ENCODE assay signal across 19 cellular contexts in the genomic region with DNA sequence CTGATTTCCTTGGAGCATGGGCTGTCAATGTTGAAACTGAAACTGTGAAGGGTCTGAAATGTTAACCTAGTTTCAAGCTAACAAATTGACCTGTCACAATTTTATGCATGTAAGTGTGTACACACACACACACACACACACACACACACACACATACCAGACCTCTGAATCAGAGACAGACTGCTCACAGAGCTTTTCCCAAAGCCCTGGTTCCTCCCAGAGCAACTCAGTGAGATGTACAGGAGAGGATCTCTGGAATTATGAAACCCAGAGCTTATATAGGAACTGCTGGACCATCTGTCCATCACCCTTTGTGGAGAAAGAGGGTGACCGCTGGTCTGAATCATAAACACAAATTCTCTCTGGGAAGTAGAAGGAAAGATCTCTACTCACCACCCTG.
DNase-seq lines count a peak whose midpoint lies in the region; ATAC-seq and TF ChIP-seq lines count a peak whose summit lies in the region.
"Had no signal": no experiment of that assay in that cellular context is flagged by ENCODE, and none has a peak within 500 bp of the region (broad histone marks: within the 10 kb centered on the region; RNA-seq: fewer than 3 reads in every experiment).

No MANE protein-coding gene starts in this region.

- no peak for TF ChIP-seq POLR2A in testis (IDR thresholded peaks at IDR 0.05)

- intact Hi-C loops in testis (cut with DNase I; ENCODE audit: low total_unique reads), result no loop called here

- no peaks in the 10 kb centered on the region for H3K9me3 ChIP-seq in testis
- H3K9me3 ChIP-seq: HAP-1 had no signal

- H3K36me3 ChIP-seq in testis (ENCODE audit: low read depth, missing control alignments), result no peaks in the 10 kb centered on the region
- H3K36me3 ChIP-seq: HAP-1 had no signal

- no peak for ATAC-seq in GM18511 (IDR thresholded peaks at IDR 0.05; ENCODE audit: unreplicated experiment)

- TF ChIP-seq CTCF in AG10803 (conservative IDR thresholded peaks at IDR 0.05; ENCODE audit: low read length) (no peak), epithelial cell of esophagus (IDR thresholded peaks at IDR 0.05; ENCODE audit: insufficient read depth, low read depth, low read length, missing control alignments) (no peak), testis (IDR thresholded peaks at IDR 0.05) (no peak)

- no peaks in the 10 kb centered on the region for H3K4me1 ChIP-seq in testis
- H3K4me1 ChIP-seq: HAP-1 had no signal

- H3K27ac ChIP-seq in testis, result no peak overlapping the region
- H3K27ac ChIP-seq: C4-2B, HL-60 had no signal

- H3K27me3 ChIP-seq in testis, result no peaks in the 10 kb centered on the region

- DNase-seq in AG10803 (ENCODE audit: low read depth), result peak; percentile 55
- peak; percentile 67 for DNase-seq in LHCN-M2 (ENCODE audit: low read depth)
- DNase-seq in epithelial cell of esophagus (ENCODE audit: low read depth), result peak; percentile 43
- peak; percentile 52 for DNase-seq in islet precursor cell
- DNase-seq in activated CD8-positive, alpha-beta memory T cell treated with anti-CD3 and anti-CD28 coated beads for 24 hours, result no peak
- no peak for DNase-seq in NCI-H1092 treated with DMSO at 0.1 percent for 48 hours (lab: John Stamatoyannopoulos, UW)
- no peak for DNase-seq in testis
- DNase-seq: activated CD4-positive, alpha-beta T cell treated with anti-CD3 and anti-CD28 coated beads, Interleukin-2, amount 50 U/mL, for 48 hours; activated naive CD8-positive, alpha-beta T cell treated with anti-CD3 and anti-CD28 coated beads, Interleukin-2, amount 10 ng/mL, durations not matched to agents 7 days and 5 days; mesendoderm; NCI-H2081 treated with DMSO at 0.1 percent for 48 hours; NCI-H446; Right ventricle myocardium superior; small intestine; stimulated activated CD4-positive, alpha-beta T cell treated with anti-CD3 and anti-CD28 coated beads, Interleukin-1b, Interleukin-23, amount 100 ng/mL, for 48 hours had no signal

- H3K4me3 ChIP-seq in AG10803 (ENCODE audit: low read length) (no peak overlapping the region), epithelial cell of esophagus (ENCODE audit: low read length) (no peak overlapping the region), testis (no peak overlapping the region)
- H3K4me3 ChIP-seq: HAP-1 had no signal

- WGBS in testis, 2 donors, result 92 to 100% methylated on average over 1 of the region's 1 CpG

Comparison
In these comparisons a context has a peak if more than half of its experiments do, and no peak if none do; other contexts are left out.
1. DNase-seq: peak in AG10803 (single experiment), LHCN-M2 (single experiment), epithelial cell of esophagus (single experiment) and islet precursor cell (single experiment); none in activated CD8-positive, alpha-beta memory T cell treated with anti-CD3 and anti-CD28 coated beads for 24 hours (single experiment), NCI-H1092 treated with DMSO at 0.1 percent for 48 hours (single experiment) and testis (single experiment).